ENCODE assay signal across 21 cellular contexts in the genomic region with DNA sequence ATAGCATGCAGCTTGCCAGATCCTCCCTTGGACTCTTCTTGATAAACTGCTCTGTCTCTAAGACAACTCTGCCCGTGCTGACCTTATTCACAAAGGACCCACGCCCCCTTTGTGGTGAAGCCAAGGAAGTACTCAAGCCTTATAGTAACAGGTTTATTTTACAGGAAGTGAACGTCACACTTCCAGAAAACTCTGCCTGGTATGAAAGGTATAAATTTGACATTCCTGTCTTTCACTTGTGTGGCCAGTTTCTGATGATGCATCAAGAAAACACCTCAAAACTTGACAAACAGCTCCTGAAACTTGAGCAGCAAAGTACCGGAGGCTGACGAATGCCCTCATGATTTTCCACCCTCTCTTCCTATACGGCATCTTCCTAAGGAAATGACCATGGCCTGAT. TPM values are rescaled to one million over a fixed set of nuclear protein-coding genes. Genes with fewer than 3 reads are reported as not detected.
A peak's percentile ranks its signal among the peaks of the same experiment; 100 is the strongest.
DNase-seq lines count a peak whose midpoint lies in the region; ATAC-seq and TF ChIP-seq lines count a peak whose summit lies in the region.
"Had no signal": no experiment of that assay in that cellular context is flagged by ENCODE, and none has a peak within 500 bp of the region (broad histone marks: within the 10 kb centered on the region; RNA-seq: fewer than 3 reads in every experiment).

No MANE protein-coding gene starts in this region.

- H3K4me1 ChIP-seq in parathyroid adenoma, result peaks cover 3% of the 10 kb centered on the region
- H3K4me1 ChIP-seq: right lobe of liver had no signal

- peak overlapping the region; percentile 45 for H2AFZ ChIP-seq in parathyroid adenoma
- H2AFZ ChIP-seq: hepatocyte had no signal

- H3K4me3 ChIP-seq in parathyroid adenoma (ENCODE audit: low read depth, low read length), result no peak overlapping the region
- H3K4me3 ChIP-seq: hepatocyte, lung, right lobe of liver had no signal

- peaks cover 48% of the 10 kb centered on the region for H3K27me3 Mint-ChIP-seq in Calu3 (ENCODE audit: unreplicated experiment)
- H3K27me3 Mint-ChIP-seq in activated T-helper 17 cell treated with anti-CD3 and anti-CD28 coated beads, Interleukin-2, amount 50 U/mL, for 72 hours, result no peaks in the 10 kb centered on the region

- no TSS peak for BruUV-seq in Calu3 (replicated peaks; lab: Mats Ljungman, UMichigan)

- no peaks in the 10 kb centered on the region for H3K36me3 Mint-ChIP-seq in Calu3 (ENCODE audit: insufficient read depth, unreplicated experiment)
- H3K36me3 Mint-ChIP-seq in activated T-helper 17 cell treated with anti-CD3 and anti-CD28 coated beads, Interleukin-2, amount 50 U/mL, for 72 hours (ENCODE audit: low read depth), result no peaks in the 10 kb centered on the region
- H3K36me3 Mint-ChIP-seq: CD4-positive, alpha-beta memory T cell had no signal

- H3K27me3 ChIP-seq in parathyroid adenoma (ENCODE audit: control insufficient read depth, insufficient read depth, low read length), result no peaks in the 10 kb centered on the region
- H3K27me3 ChIP-seq: right lobe of liver had no signal

- no peaks in the 10 kb centered on the region for H3K36me3 ChIP-seq in parathyroid adenoma (ENCODE audit: control insufficient read depth, insufficient read depth, low read length)
- H3K36me3 ChIP-seq: right lobe of liver had no signal

- intact Hi-C loops in Calu3 (cut with micrococcal nuclease; ENCODE audit: unreplicated experiment), result no loop called here

- no peak overlapping the region for H3K27ac Mint-ChIP-seq in Calu3 (ENCODE audit: unreplicated experiment)
- peak overlapping the region; percentile 64 for H3K27ac Mint-ChIP-seq in activated T-helper 17 cell treated with anti-CD3 and anti-CD28 coated beads, Interleukin-2, amount 50 U/mL, for 72 hours

- ATAC-seq in activated T-helper 17 cell treated with anti-CD3 and anti-CD28 coated beads, Interleukin-2, amount 50 U/mL, for 72 hours (replicated peaks), result peak; percentile 67
- ATAC-seq in GM18511 (IDR thresholded peaks at IDR 0.05; ENCODE audit: unreplicated experiment), result no peak
- ATAC-seq: right lobe of liver had no signal

- no peaks in the 10 kb centered on the region for H3K9me3 ChIP-seq in parathyroid adenoma (ENCODE audit: control insufficient read depth, low read length)
- H3K9me3 ChIP-seq: right lobe of liver had no signal

- no peak overlapping the region for H3K4me2 ChIP-seq in parathyroid adenoma (ENCODE audit: low read length)
- H3K4me2 ChIP-seq: hepatocyte had no signal

- no peaks in the 10 kb centered on the region for H3K9me3 Mint-ChIP-seq in Calu3 (ENCODE audit: low read depth, unreplicated experiment)
- H3K9me3 Mint-ChIP-seq in activated T-helper 17 cell treated with anti-CD3 and anti-CD28 coated beads, Interleukin-2, amount 50 U/mL, for 72 hours, result no peaks in the 10 kb centered on the region

- no peak overlapping the region for H3K4me3 Mint-ChIP-seq in Calu3 (ENCODE audit: low read depth, unreplicated experiment)
- H3K4me3 Mint-ChIP-seq in activated T-helper 17 cell treated with anti-CD3 and anti-CD28 coated beads, Interleukin-2, amount 50 U/mL, for 72 hours, result peak overlapping the region; percentile 34

- no peak overlapping the region for H3K9ac ChIP-seq in parathyroid adenoma

- TF ChIP-seq CTCF in Calu3 (IDR thresholded peaks at IDR 0.05; ENCODE audit: unreplicated experiment) (no peak), parathyroid adenoma (IDR thresholded peaks at IDR 0.05) (no peak)

- CTCF ChIA-PET in Calu3 (lab: Charles Lee), result interaction anchor here (0.5 to 0.6 kb wide), 2 partner anchors 191 to 1024 kb away, joined by 3 to 4 read pairs; no protein-coding TSS in a partner anchor

- peak overlapping the region; percentile 68 for H3K27ac ChIP-seq in parathyroid adenoma
- H3K27ac ChIP-seq: hepatocyte, HL-60, right lobe of liver had no signal

- H3K79me2 ChIP-seq in parathyroid adenoma, result no peaks in the 10 kb centered on the region
- H3K79me2 ChIP-seq: hepatocyte had no signal

- DNase-seq in Calu3, result peak; percentile 12
- peak; percentile 67 for DNase-seq in M059J (ENCODE audit: low read depth)
- no peak for DNase-seq in NK-92 treated with Interleukin-12 subunit alpha and Interleukin-12 subunit beta, amount 100 ng/mL, for 24 hours (lab: John Stamatoyannopoulos, UW)
- no peak for DNase-seq in NCI-H526 (lab: John Stamatoyannopoulos, UW)
- DNase-seq: activated CD4-positive, alpha-beta T cell treated with anti-CD3 and anti-CD28 coated beads for 4 hours; activated effector memory CD4-positive, alpha-beta T cell treated with Interleukin-2 at 50 U/mL for 16 hours; caudate nucleus; CD4-positive, alpha-beta memory T cell; DMS53; foreskin fibroblast; GOT3; NCI-H187; right lobe of liver had no signal

- peaks cover 18% of the 10 kb centered on the region for H3K4me1 Mint-ChIP-seq in Calu3 (ENCODE audit: low read depth, unreplicated experiment)
- H3K4me1 Mint-ChIP-seq in activated T-helper 17 cell treated with anti-CD3 and anti-CD28 coated beads, Interleukin-2, amount 50 U/mL, for 72 hours, result peaks cover 22% of the 10 kb centered on the region

RNA-seq across cellular contexts. Expression of gene PELI3, which starts 12.5 kb away (rescaled TPM):
- total RNA-seq in Calu3 (2022), result 7.6 and 8.1 TPM in 2 replicates
- total RNA-seq in M059J (2014; rRNA removed; shearing (Covaris generic)), result 8.7 and 11.9 TPM in 2 replicates
- total RNA-seq in activated T-helper 17 cell treated with anti-CD3 and anti-CD28 coated beads, Interleukin-2, amount 50 U/mL, for 72 hours, result 10 to 100 TPM in 1 of 2 donors, 1 to 10 TPM in 1; 8.1 to 17.5 TPM

RNA-seq across cellular contexts. Expression of gene MRPL11, which starts 15.6 kb away (rescaled TPM):
- total RNA-seq in Calu3 (2022), result 76.1 and 79.6 TPM in 2 replicates
- 57.9 and 80.2 TPM in 2 replicates for total RNA-seq in M059J (2014; rRNA removed; shearing (Covaris generic))
- 100 to 1,000 TPM in 1 of 2 donors, 10 to 100 TPM in 1; 56.1 to 131 TPM for total RNA-seq in activated T-helper 17 cell treated with anti-CD3 and anti-CD28 coated beads, Interleukin-2, amount 50 U/mL, for 72 hours

RNA-seq across cellular contexts. Expression of gene DPP3, which starts 26.0 kb away (rescaled TPM):
- 57.4 and 58.0 TPM in 2 replicates for total RNA-seq in Calu3 (2022)
- total RNA-seq in M059J (2014; rRNA removed; shearing (Covaris generic)), result 60.3 and 106 TPM in 2 replicates
- total RNA-seq in activated T-helper 17 cell treated with anti-CD3 and anti-CD28 coated beads, Interleukin-2, amount 50 U/mL, for 72 hours, result 100 to 1,000 TPM in 1 of 2 donors, 10 to 100 TPM in 1; 67.9 to 117 TPM

RNA-seq across cellular contexts. Expression of gene NPAS4, which starts 33.4 kb away (rescaled TPM):
- total RNA-seq in Calu3 (2022), result not detected in 2 replicates
- not detected in 2 replicates for total RNA-seq in M059J (2014; rRNA removed; shearing (Covaris generic))
- total RNA-seq in activated T-helper 17 cell treated with anti-CD3 and anti-CD28 coated beads, Interleukin-2, amount 50 U/mL, for 72 hours, result under 1 TPM; 0.21 to 0.28 TPM
- total RNA-seq: CD4-positive, alpha-beta memory T cell; dermis microvascular lymphatic vessel endothelial cell; hepatocyte; myocyte; right lobe of liver had no signal

RNA-seq across cellular contexts. Expression of gene BBS1, which starts 56.2 kb away (rescaled TPM):
- total RNA-seq in Calu3 (2022), result 32.2 and 38.2 TPM in 2 replicates
- 24.6 and 34.3 TPM in 2 replicates for total RNA-seq in M059J (2014; rRNA removed; shearing (Covaris generic))
- 10 to 100 TPM; 16.4 to 17.2 TPM for total RNA-seq in activated T-helper 17 cell treated with anti-CD3 and anti-CD28 coated beads, Interleukin-2, amount 50 U/mL, for 72 hours

Comparison
In these comparisons a context has a peak if more than half of its experiments do, and no peak if none do; other contexts are left out.
1. DNase-seq: peak in Calu3 (single experiment) and M059J (single experiment); none in NK-92 treated with Interleukin-12 subunit alpha and Interleukin-12 subunit beta, amount 100 ng/mL, for 24 hours (single experiment) and NCI-H526 (0 of 2).